Comparison of ENCODE assay signal across 24 cellular contexts in the genomic region with DNA sequence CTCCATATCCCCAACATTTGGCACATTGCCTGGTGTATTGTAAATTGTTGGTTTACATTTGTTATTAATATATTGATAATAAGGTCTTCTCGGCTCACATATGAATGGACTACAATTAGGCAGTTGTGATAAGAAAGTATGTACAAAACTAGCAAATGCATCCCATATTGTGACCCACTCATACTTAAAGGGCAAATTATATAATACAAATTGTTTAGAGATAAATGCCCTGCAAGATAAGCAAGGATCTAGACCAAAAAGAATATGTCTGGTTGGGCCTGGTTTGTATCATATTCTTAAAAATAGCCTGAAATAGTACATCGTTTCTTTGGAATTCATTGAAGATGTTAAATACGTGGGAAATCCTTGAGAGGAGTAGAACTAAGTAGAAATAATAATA.
"Had no signal": no experiment of that assay in that cellular context is flagged by ENCODE, and none has a peak within 500 bp of the region (broad histone marks: within the 10 kb centered on the region; RNA-seq: fewer than 3 reads in every experiment).

No MANE protein-coding gene starts in this region.

- H3K27ac ChIP-seq: colonic mucosa, coronary artery, dorsolateral prefrontal cortex, epithelial cell of prostate, esophagus muscularis mucosa, esophagus squamous epithelium, foreskin keratinocyte, gastrocnemius medialis, gastroesophageal sphincter, heart left ventricle, heart right ventricle had no signal

- DNase-seq: colonic mucosa; cortex of kidney; dermis blood vessel endothelial cell; dorsolateral prefrontal cortex; effector CD4-positive, alpha-beta T cell; effector CD8-positive, alpha-beta T cell; effector memory CD4-positive, alpha-beta T cell; effector memory CD8-positive, alpha-beta T cell; endodermal cell; erythroblast; esophagus squamous epithelium; foreskin fibroblast; foreskin keratinocyte; foreskin melanocyte; gastrocnemius medialis; glutamatergic neuron; head of caudate nucleus; heart left ventricle; heart right ventricle had no signal

- H3K4me1 ChIP-seq: colonic mucosa, esophagus muscularis mucosa, esophagus squamous epithelium, foreskin keratinocyte, gastrocnemius medialis, gastroesophageal sphincter, heart left ventricle, heart right ventricle had no signal

- H3K4me3 ChIP-seq: colonic mucosa, coronary artery, dorsolateral prefrontal cortex, esophagus muscularis mucosa, esophagus squamous epithelium, gastrocnemius medialis, gastroesophageal sphincter, heart left ventricle, heart right ventricle had no signal

- H3K9me3 ChIP-seq: colonic mucosa, esophagus muscularis mucosa, esophagus squamous epithelium, gastrocnemius medialis, gastroesophageal sphincter had no signal

- ATAC-seq: effector memory CD8-positive, alpha-beta T cell; esophagus mucosa; foreskin keratinocyte; gastrocnemius medialis; gastroesophageal sphincter; heart left ventricle; heart right ventricle had no signal

- H3K36me3 ChIP-seq: colonic mucosa, esophagus muscularis mucosa, esophagus squamous epithelium, gastrocnemius medialis, gastroesophageal sphincter, heart left ventricle, heart right ventricle had no signal

- H3K27me3 ChIP-seq: colonic mucosa, dorsolateral prefrontal cortex, esophagus muscularis mucosa, esophagus squamous epithelium, foreskin keratinocyte, gastrocnemius medialis, gastroesophageal sphincter, heart left ventricle, heart right ventricle had no signal
